In genomic region chr10:79380125-79380917, GRCh38 we compare ENCODE assay signal across 1 cellular context.
TF ChIP-seq lines count a peak whose summit lies in the region.

No MANE protein-coding gene starts in this region.

TF ChIP-seq in HepG2, 621 proteins besides CTCF, POLR2A, EP300 and RAD21 (continued from another document and continues in another):
- peak in 1 of 2 experiments; percentile 76; a peak in 2 of 4 replicates for TF ChIP-seq HMGXB4 (CRISPR knock-in tag; IDR thresholded peaks at IDR 0.05; ENCODE audit: borderline replicate concordance in 1 of 2, low read depth in 1 of 2)
- TF ChIP-seq ZNF274 (CRISPR knock-in tag; IDR thresholded peaks at IDR 0.05), result 0 out of 2 replicates have a peak, but pooled peaks have one; percentile 41
- peak; percentile 61; the same call in 1 of the 2 replicates for TF ChIP-seq ARID4A (CRISPR knock-in tag; IDR thresholded peaks at IDR 0.05; ENCODE audit: borderline replicate concordance)
- TF ChIP-seq ZNF547 (CRISPR knock-in tag; IDR thresholded peaks at IDR 0.05), result peak; percentile 62; the same call in 1 of the 2 replicates
- TF ChIP-seq POLR2G (IDR thresholded peaks at IDR 0.05; ENCODE audit: low read depth, low read length), result peak; percentile 82
- peak; percentile 90; the same call in 1 of the 2 replicates for TF ChIP-seq SSRP1 (CRISPR knock-in tag; IDR thresholded peaks at IDR 0.05)
- TF ChIP-seq SP4 (CRISPR knock-in tag; IDR thresholded peaks at IDR 0.05), result peak; percentile 74
- TF ChIP-seq MIER3 (CRISPR knock-in tag; IDR thresholded peaks at IDR 0.05; ENCODE audit: borderline replicate concordance), result peak; percentile 65; the same call in 1 of the 2 replicates
- TF ChIP-seq NFATC3 (CRISPR knock-in tag; IDR thresholded peaks at IDR 0.05), result no peak
- TF ChIP-seq ZNF407 (CRISPR knock-in tag; IDR thresholded peaks at IDR 0.05; ENCODE audit: not compliant biosample characterization), result peak; percentile 15
- peak; percentile 85 for TF ChIP-seq HDAC2 (CRISPR knock-in tag; IDR thresholded peaks at IDR 0.05)
- 0 out of 2 replicates have a peak, but pooled peaks have one; percentile 80 for TF ChIP-seq ZSCAN9 (CRISPR knock-in tag; IDR thresholded peaks at IDR 0.05; ENCODE audit: borderline replicate concordance)
- peak; percentile 62; the same call in 1 of the 2 replicates for TF ChIP-seq ZNF292 (CRISPR knock-in tag; IDR thresholded peaks at IDR 0.05; ENCODE audit: borderline replicate concordance, low read depth)
- peak; percentile 78; the same call in 1 of the 2 replicates for TF ChIP-seq HDAC1 (CRISPR knock-in tag; IDR thresholded peaks at IDR 0.05)
- TF ChIP-seq KLF6 (CRISPR knock-in tag; IDR thresholded peaks at IDR 0.05), result peak; percentile 77; the same call in 1 of the 2 replicates
- TF ChIP-seq IKZF5 (CRISPR knock-in tag; IDR thresholded peaks at IDR 0.05), result peak; percentile 69; the same call in 1 of the 2 replicates
- peak; percentile 58; the same call in 1 of the 2 replicates for TF ChIP-seq PAX8 (CRISPR knock-in tag; IDR thresholded peaks at IDR 0.05; ENCODE audit: borderline replicate concordance)
- peak; percentile 42; the same call in 1 of the 2 replicates for TF ChIP-seq ZNF138 (CRISPR knock-in tag; IDR thresholded peaks at IDR 0.05; ENCODE audit: low read depth)
- TF ChIP-seq UBTF (CRISPR knock-in tag; IDR thresholded peaks at IDR 0.05), result peak; percentile 79
- TF ChIP-seq RERE (CRISPR knock-in tag; IDR thresholded peaks at IDR 0.05; ENCODE audit: low read depth), result 0 out of 2 replicates have a peak, but pooled peaks have one; percentile 55
- TF ChIP-seq ZMYM4 (CRISPR knock-in tag; IDR thresholded peaks at IDR 0.05), result peak; percentile 58; the same call in 1 of the 2 replicates
- no peak for TF ChIP-seq SP2 (CRISPR knock-in tag; IDR thresholded peaks at IDR 0.05)
- 0 out of 2 replicates have a peak, but pooled peaks have one; percentile 72 for TF ChIP-seq ZNF230 (CRISPR knock-in tag; IDR thresholded peaks at IDR 0.05)
- TF ChIP-seq ZNF337 (CRISPR knock-in tag; IDR thresholded peaks at IDR 0.05; ENCODE audit: borderline replicate concordance, low read depth), result peak; percentile 87; the same call in 1 of the 2 replicates
- peak; percentile 97 for TF ChIP-seq ETV5 (CRISPR knock-in tag; IDR thresholded peaks at IDR 0.05; ENCODE audit: borderline replicate concordance)
- peak; percentile 26; the same call in 1 of the 2 replicates for TF ChIP-seq ATF7-NPFF (CRISPR knock-in tag; IDR thresholded peaks at IDR 0.05; ENCODE audit: low read depth)
- TF ChIP-seq CC2D1A (CRISPR knock-in tag; IDR thresholded peaks at IDR 0.05), result no peak
- TF ChIP-seq CREB3 (CRISPR knock-in tag; IDR thresholded peaks at IDR 0.05), result no peak
- peak; percentile 89 for TF ChIP-seq ELF3 (CRISPR knock-in tag; IDR thresholded peaks at IDR 0.05)
- no peak for TF ChIP-seq MED13 (CRISPR knock-in tag; IDR thresholded peaks at IDR 0.05)
